Comparison of ENCODE assay signal across 30 cellular contexts in the genomic region with DNA sequence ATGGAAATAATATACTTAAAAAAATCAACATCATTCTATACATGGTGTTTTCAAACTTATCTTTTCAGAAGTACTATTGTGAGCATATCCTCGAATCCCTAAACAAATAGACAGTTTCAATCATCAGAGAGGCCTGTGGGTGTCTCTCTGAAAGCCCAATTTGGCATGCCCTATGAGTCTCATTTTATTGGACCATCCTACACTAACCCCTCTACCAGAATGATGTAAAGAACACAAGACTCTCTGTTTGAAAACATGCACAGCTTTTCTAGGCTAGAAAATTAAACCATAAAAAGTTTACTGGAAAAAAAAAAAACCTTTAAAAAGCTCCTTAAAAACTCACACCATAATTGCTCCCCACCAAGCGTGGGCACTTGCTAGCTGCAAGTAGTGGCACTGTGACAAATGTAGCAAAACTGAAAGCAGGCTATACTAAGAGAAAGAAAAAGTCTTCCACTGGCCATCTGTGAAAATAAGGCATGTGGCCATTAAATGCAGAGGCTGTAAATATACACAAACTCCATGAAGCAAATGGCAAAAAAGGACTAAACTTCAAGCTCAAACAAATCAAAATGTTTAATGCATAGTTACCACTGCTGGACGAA.
DNase-seq lines count a peak whose midpoint lies in the region; ATAC-seq and TF ChIP-seq lines count a peak whose summit lies in the region.
"Had no signal": no experiment of that assay in that cellular context is flagged by ENCODE, and none has a peak within 500 bp of the region (broad histone marks: within the 10 kb centered on the region; RNA-seq: fewer than 3 reads in every experiment).

No MANE protein-coding gene starts in this region.

- no peaks in the 10 kb centered on the region for H3K4me1 Mint-ChIP-seq in Calu3 (ENCODE audit: low read depth, unreplicated experiment)
- H3K4me1 Mint-ChIP-seq: activated B cell treated with CpG ODN at 0.5 μM for 24 hours; activated naive CD8-positive, alpha-beta T cell treated with anti-CD3 and anti-CD28 coated beads, Interleukin-2, amount 50 U/mL, for 24 hours had no signal

- H2AFZ ChIP-seq in Karpas-422 (ENCODE audit: low read length), result no peak overlapping the region
- H2AFZ ChIP-seq: parathyroid adenoma had no signal

- H3K36me3 ChIP-seq in Karpas-422 (ENCODE audit: insufficient read depth, low read length), result no peaks in the 10 kb centered on the region
- H3K36me3 ChIP-seq: left ventricle myocardium inferior, MG63, Peyer's patch had no signal

- no peaks in the 10 kb centered on the region for H4K20me1 ChIP-seq in Karpas-422 (ENCODE audit: insufficient read depth, low read depth, low read length)

- ATAC-seq in GM19324 (IDR thresholded peaks at IDR 0.05; ENCODE audit: low FRiP score, unreplicated experiment) (peak; percentile 80), HG03432 (IDR thresholded peaks at IDR 0.05; ENCODE audit: unreplicated experiment) (peak; percentile 51)
- ATAC-seq: activated naive CD8-positive, alpha-beta T cell treated with anti-CD3 and anti-CD28 coated beads, Interleukin-2, amount 50 U/mL, for 24 hours; activated T-cell treated with anti-CD3 and anti-CD28 coated beads, Interleukin-2, amount 50 U/mL, for 4 hours; naive thymus-derived CD4-positive, alpha-beta T cell; right cardiac atrium had no signal

- no peaks in the 10 kb centered on the region for H3K4me1 ChIP-seq in Karpas-422 (ENCODE audit: low read length)
- H3K4me1 ChIP-seq: left ventricle myocardium inferior, parathyroid adenoma, Peyer's patch had no signal

- no peak overlapping the region for H3K4me2 ChIP-seq in Karpas-422 (ENCODE audit: low read depth, low read length, poor library complexity, severe bottlenecking)

- H3K27me3 ChIP-seq in Karpas-422 (ENCODE audit: low read length), result no peaks in the 10 kb centered on the region
- H3K27me3 ChIP-seq: MG63, Peyer's patch had no signal

- H3K27ac ChIP-seq in Karpas-422 (ENCODE audit: low read length), result no peak overlapping the region
- H3K27ac ChIP-seq: C4-2B, left ventricle myocardium inferior, parathyroid adenoma, Peyer's patch had no signal

- intact Hi-C loops in head of caudate nucleus (cut with DNase I) (no loop called here), Calu3 (cut with micrococcal nuclease; ENCODE audit: unreplicated experiment) (no loop called here)

- BruUV-seq in Calu3 (replicated peaks; lab: Mats Ljungman, UMichigan), result no TSS peak

- no peaks in the 10 kb centered on the region for H3K9me3 ChIP-seq in Karpas-422 (ENCODE audit: low read length)
- H3K9me3 ChIP-seq: left ventricle myocardium inferior, MG63, Peyer's patch had no signal

- CTCF ChIA-PET in Calu3 (lab: Charles Lee), result no interaction called here

- no peak for TF ChIP-seq CTCF in Calu3 (IDR thresholded peaks at IDR 0.05; ENCODE audit: unreplicated experiment)

- no peaks in the 10 kb centered on the region for H3K27me3 Mint-ChIP-seq in Calu3 (ENCODE audit: unreplicated experiment)
- H3K27me3 Mint-ChIP-seq: activated B cell treated with CpG ODN at 0.5 μM for 24 hours; activated naive CD8-positive, alpha-beta T cell treated with anti-CD3 and anti-CD28 coated beads, Interleukin-2, amount 50 U/mL, for 24 hours; dendritic cell treated with granulocyte-macrophage colony-stimulating factor and Interleukin-4, amounts not matched to agents 40 ng/mL and 50 ng/mL, for 4 days; naive thymus-derived CD4-positive, alpha-beta T cell had no signal

- H3K27ac Mint-ChIP-seq in Calu3 (ENCODE audit: unreplicated experiment), result no peak overlapping the region
- H3K27ac Mint-ChIP-seq: activated B cell treated with CpG ODN at 0.5 μM for 24 hours; activated naive CD8-positive, alpha-beta T cell treated with anti-CD3 and anti-CD28 coated beads, Interleukin-2, amount 50 U/mL, for 24 hours; dendritic cell treated with granulocyte-macrophage colony-stimulating factor and Interleukin-4, amounts not matched to agents 40 ng/mL and 50 ng/mL, for 4 days; mesothelial cell of epicardium; naive thymus-derived CD4-positive, alpha-beta T cell had no signal

- no peaks in the 10 kb centered on the region for H3K79me2 ChIP-seq in Karpas-422 (ENCODE audit: low read length)
- H3K79me2 ChIP-seq: parathyroid adenoma had no signal

- H3K9ac ChIP-seq in Karpas-422 (ENCODE audit: low read length), result no peak overlapping the region
- H3K9ac ChIP-seq: parathyroid adenoma had no signal

- no peaks in the 10 kb centered on the region for H3K9me3 Mint-ChIP-seq in Calu3 (ENCODE audit: low read depth, unreplicated experiment)
- H3K9me3 Mint-ChIP-seq: activated B cell treated with CpG ODN at 0.5 μM for 24 hours; activated naive CD8-positive, alpha-beta T cell treated with anti-CD3 and anti-CD28 coated beads, Interleukin-2, amount 50 U/mL, for 24 hours; mesothelial cell of epicardium had no signal

- H3K4me3 Mint-ChIP-seq in Calu3 (ENCODE audit: low read depth, unreplicated experiment), result no peak overlapping the region
- H3K4me3 Mint-ChIP-seq: activated B cell treated with CpG ODN at 0.5 μM for 24 hours; activated naive CD8-positive, alpha-beta T cell treated with anti-CD3 and anti-CD28 coated beads, Interleukin-2, amount 50 U/mL, for 24 hours; activated T-cell treated with anti-CD3 and anti-CD28 coated beads, Interleukin-2, amount 50 U/mL, for 4 hours; dendritic cell treated with granulocyte-macrophage colony-stimulating factor and Interleukin-4, amounts not matched to agents 40 ng/mL and 50 ng/mL, for 4 days; mesothelial cell of epicardium; naive thymus-derived CD4-positive, alpha-beta T cell had no signal

- no peak overlapping the region for H3K4me3 ChIP-seq in Karpas-422 (ENCODE audit: low read length)
- H3K4me3 ChIP-seq: left ventricle myocardium inferior, MG63, Peyer's patch had no signal

- no peaks in the 10 kb centered on the region for H3K9me2 ChIP-seq in Karpas-422 (replicated peaks; ENCODE audit: insufficient read depth, low read length)

- DNase-seq in foreskin melanocyte (peak; percentile 15), occipital lobe (lab: John Stamatoyannopoulos, UW) (peak; percentile 2), head of caudate nucleus (no peak), Karpas-422 (no peak), Calu3 (no peak)
- DNase-seq: activated B cell treated with CpG ODN at 0.5 μM for 24 hours; activated CD4-positive, alpha-beta T cell treated with anti-CD3 and anti-CD28 coated beads, Interleukin-2, amount 50 U/mL, for 1 hour; activated naive CD8-positive, alpha-beta T cell treated with anti-CD3 and anti-CD28 coated beads, Interleukin-2, amount 50 U/mL, for 24 hours; activated T-cell treated with anti-CD3 and anti-CD28 coated beads, Interleukin-2, amount 50 U/mL, for 4 hours; central memory CD4-positive, alpha-beta T cell; EL; islet precursor cell; left ventricle myocardium inferior; MG63; naive thymus-derived CD4-positive, alpha-beta T cell; NCI-H1105 treated with DMSO at 0.1 percent for 48 hours; NCI-H2171; NCI-H524 treated with DMSO at 0.1 percent for 48 hours; Peyer's patch; right cardiac atrium; SIG-M5; stimulated activated CD4-positive, alpha-beta T cell treated with anti-CD3 and anti-CD28 coated beads, Interleukin-2, amount 100 ng/mL, for 48 hours; SW 1271; trophoblast cell had no signal

- H3K36me3 Mint-ChIP-seq in Calu3 (ENCODE audit: insufficient read depth, unreplicated experiment), result no peaks in the 10 kb centered on the region
- H3K36me3 Mint-ChIP-seq: mesothelial cell of epicardium; naive thymus-derived CD4-positive, alpha-beta T cell had no signal

Comparison
In these comparisons a context has a peak if more than half of its experiments do, and no peak if none do; other contexts are left out.
1. DNase-seq: peak in foreskin melanocyte (single experiment) and occipital lobe (single experiment); none in head of caudate nucleus (0 of 42), Karpas-422 (single experiment) and Calu3 (single experiment).